18 cellular contexts compared by ENCODE assay signal in the genomic region with DNA sequence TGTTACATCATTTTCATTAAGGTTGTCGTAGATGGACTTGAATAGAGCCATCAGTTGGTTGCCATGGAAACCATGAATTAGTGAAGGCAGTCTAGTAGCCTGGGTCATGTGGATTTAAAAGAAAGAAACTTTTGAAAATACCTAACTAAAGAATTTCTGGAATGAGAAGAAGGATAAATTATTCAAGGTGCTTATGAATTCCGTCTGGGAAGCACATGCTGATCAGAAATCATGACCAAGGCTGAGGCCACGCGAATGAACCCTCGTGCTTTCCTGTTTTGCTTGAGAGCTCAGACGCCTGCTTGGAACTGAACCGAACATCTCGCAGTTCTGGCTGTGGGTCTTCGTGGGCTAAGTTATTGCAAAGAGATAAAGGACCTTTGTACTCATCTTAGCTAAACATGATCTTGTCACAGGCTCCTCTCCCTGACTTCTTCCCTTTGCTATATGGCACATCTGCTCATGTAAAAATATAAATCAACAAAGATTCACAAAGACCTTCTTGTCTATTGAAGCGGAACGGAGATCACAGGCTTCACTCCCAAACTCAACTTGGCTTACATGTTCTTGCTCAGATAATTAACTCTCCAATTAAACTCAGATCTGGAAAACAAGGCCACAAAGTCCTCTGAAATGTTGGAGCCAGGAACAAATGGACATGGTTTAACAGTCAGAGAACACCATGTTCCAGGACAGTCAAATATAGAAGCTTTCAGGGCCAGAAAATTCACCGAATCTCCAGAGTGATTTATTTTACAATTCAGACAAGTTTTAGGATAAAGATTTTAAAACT.
DNase-seq lines count a peak whose midpoint lies in the region; ATAC-seq and TF ChIP-seq lines count a peak whose summit lies in the region.
"Had no signal": no experiment of that assay in that cellular context is flagged by ENCODE, and none has a peak within 500 bp of the region (broad histone marks: within the 10 kb centered on the region; RNA-seq: fewer than 3 reads in every experiment).

No MANE protein-coding gene starts in this region.

- H3K9me3 ChIP-seq in Caco-2 (no peaks in the 10 kb centered on the region), body of pancreas (no peaks in the 10 kb centered on the region), psoas muscle (no peaks in the 10 kb centered on the region), OCI-LY7 (ENCODE audit: low read length) (no peaks in the 10 kb centered on the region), SK-N-SH (no peaks in the 10 kb centered on the region)

- DNase-seq in Caco-2 (no peak), body of pancreas (no peak), inferior parietal cortex (ENCODE audit: extremely low spot score) (peak; percentile 25), psoas muscle (no peak), NCI-H128 (lab: John Stamatoyannopoulos, UW; ENCODE audit: unreplicated experiment) (no peak), OCI-LY7 (ENCODE audit: low spot score) (no peak), SK-N-SH (no peak)
- DNase-seq: activated CD4-positive, CD25-positive, alpha-beta regulatory T cell treated with anti-CD3 and anti-CD28 coated beads, Interleukin-2, amount 50 U/mL, for 72 hours; activated naive CD4-positive, alpha-beta T cell treated with anti-CD3 and anti-CD28 coated beads, Interleukin-2, amount 50 U/mL, for 16 hours; AML-193; left cardiac atrium; MM.1S; naive B cell; NCI-H2081; NCI-H774; T-helper 2 cell had no signal

- BruUV-seq in Caco-2 (replicated peaks; lab: Mats Ljungman, UMichigan) (no TSS peak), OCI-LY7 (replicated peaks; lab: Mats Ljungman, UMichigan) (no TSS peak)

- no peaks in the 10 kb centered on the region for H3K9me2 ChIP-seq in OCI-LY7 (ENCODE audit: insufficient read depth, low read length)
- H3K9me2 ChIP-seq in SK-N-SH: no peaks in the 10 kb centered on the region

- POLR2A ChIA-PET in Caco-2 (lab: Charles Lee): no interaction called here
- POLR2A ChIA-PET in OCI-LY7 (lab: Charles Lee): interaction anchor here (0.9 kb wide), 1 partner anchor 15 kb away, joined by 3 read pairs; no protein-coding TSS in a partner anchor
- POLR2A ChIA-PET in SK-N-SH (lab: Yijun Ruan, JAX): no interaction called here

- H3K4me3 Mint-ChIP-seq in Caco-2 (ENCODE audit: unreplicated experiment): no peak overlapping the region
- H3K4me3 Mint-ChIP-seq: naive B cell had no signal

- CTCF ChIA-PET in Caco-2 (lab: Charles Lee) (no interaction called here), OCI-LY7 (lab: Charles Lee; ENCODE audit: unreplicated experiment) (no interaction called here), SK-N-SH (lab: Yijun Ruan, JAX) (no interaction called here)

- H3K4me1 ChIP-seq in Caco-2: peaks cover 32% of the 10 kb centered on the region
- peaks cover 55% of the 10 kb centered on the region for H3K4me1 ChIP-seq in body of pancreas
- peaks cover 20% of the 10 kb centered on the region for H3K4me1 ChIP-seq in psoas muscle
- no peaks in the 10 kb centered on the region for H3K4me1 ChIP-seq in OCI-LY7 (ENCODE audit: insufficient read depth, low read length, poor library complexity, severe bottlenecking)
- no peaks in the 10 kb centered on the region for H3K4me1 ChIP-seq in SK-N-SH (ENCODE audit: control insufficient read depth in 1 of 2, insufficient read depth in 2 of 2, low read depth in 1 of 2, low read length in 1 of 2)

- H3K36me3 Mint-ChIP-seq in Caco-2 (ENCODE audit: insufficient read depth, unreplicated experiment): peaks cover 7% of the 10 kb centered on the region
- H3K36me3 Mint-ChIP-seq: naive B cell had no signal

- intact Hi-C loops in Caco-2 (cut with micrococcal nuclease; ENCODE audit: unreplicated experiment) (no loop called here), body of pancreas (cut with DNase I) (no loop called here), psoas muscle (cut with DNase I) (loop anchor here in 1 of 2 donors (5.0 kb wide), 1 partner anchor 87 kb away; no protein-coding TSS in a partner anchor), OCI-LY7 (cut with micrococcal nuclease; ENCODE audit: unreplicated experiment) (no loop called here)

- no peak overlapping the region for H3K4me3 ChIP-seq in Caco-2 (ENCODE audit: low read depth, low read length)
- H3K4me3 ChIP-seq in body of pancreas: no peak overlapping the region
- H3K4me3 ChIP-seq in psoas muscle: no peak overlapping the region
- H3K4me3 ChIP-seq in OCI-LY7 (ENCODE audit: low read depth, low read length, poor library complexity, severe bottlenecking): no peak overlapping the region
- no peak overlapping the region for H3K4me3 ChIP-seq in SK-N-SH (ENCODE audit: low read depth in 2 of 2, low read length in 1 of 2)
- H3K4me3 ChIP-seq: cardiac muscle cell had no signal

- H3K9me3 Mint-ChIP-seq in Caco-2 (ENCODE audit: unreplicated experiment): no peaks in the 10 kb centered on the region
- H3K9me3 Mint-ChIP-seq: naive B cell had no signal

- H4K20me1 ChIP-seq in OCI-LY7 (ENCODE audit: insufficient read depth, low read length): no peaks in the 10 kb centered on the region
- no peaks in the 10 kb centered on the region for H4K20me1 ChIP-seq in SK-N-SH (ENCODE audit: insufficient read depth)

- H3K27me3 Mint-ChIP-seq in Caco-2 (ENCODE audit: insufficient read depth, unreplicated experiment): no peaks in the 10 kb centered on the region

- no peak overlapping the region for H3K4me2 ChIP-seq in OCI-LY7 (ENCODE audit: low read length)
- H3K4me2 ChIP-seq in SK-N-SH: no peak overlapping the region

- no peak for TF ChIP-seq POLR2A in body of pancreas (IDR thresholded peaks at IDR 0.05)

- 59 to 81% methylated on average over 12 of the region's 12 CpGs for WGBS in body of pancreas, 2 donors
- WGBS in psoas muscle, 3 donors: 40 to 72% (median 46%) methylated on average over 12 of the region's 12 CpGs
- 94% methylated on average over 12 of the region's 12 CpGs for WGBS in SK-N-SH (ENCODE audit: low lambda C conversion rate)

- H3K79me2 ChIP-seq in OCI-LY7 (ENCODE audit: insufficient read depth, low read depth, low read length): no peaks in the 10 kb centered on the region
- H3K79me2 ChIP-seq in SK-N-SH (ENCODE audit: insufficient read depth): no peaks in the 10 kb centered on the region

- H3K36me3 ChIP-seq in Caco-2 (ENCODE audit: control insufficient read depth, insufficient read depth, low read length) (no peaks in the 10 kb centered on the region; the same call in 1 of the 2 replicates), body of pancreas (replicated peaks in 1 of 2; ENCODE audit: insufficient read depth in 1 of 2, low read depth in 2 of 2) (no peaks in the 10 kb centered on the region), psoas muscle (ENCODE audit: insufficient read depth in 1 of 2, low read depth in 1 of 2) (no peaks in the 10 kb centered on the region), OCI-LY7 (ENCODE audit: insufficient read depth, low read length) (no peaks in the 10 kb centered on the region), SK-N-SH (replicated peaks in 1 of 2; ENCODE audit: control insufficient read depth in 1 of 2, insufficient read depth in 2 of 2, low read length in 1 of 2) (no peaks in the 10 kb centered on the region)
- H3K36me3 ChIP-seq: cardiac muscle cell had no signal

- ATAC-seq in body of pancreas (no peak), psoas muscle (peak in 1 of 4 donors; percentile 34), HG03342 (IDR thresholded peaks at IDR 0.05; ENCODE audit: unreplicated experiment) (no peak)
- ATAC-seq: left cardiac atrium had no signal

- no peak for TF ChIP-seq EP300 in SK-N-SH (IDR thresholded peaks at IDR 0.05; ENCODE audit: borderline replicate concordance in 1 of 2, low read depth in 1 of 2, low read length in 1 of 2)

- peak overlapping the region; percentile 24 to 52 (median 44) for H3K27ac ChIP-seq in body of pancreas
- peak overlapping the region; percentile 27 for H3K27ac ChIP-seq in psoas muscle
- H3K27ac ChIP-seq in OCI-LY7 (ENCODE audit: low read depth, low read length, poor library complexity, severe bottlenecking): no peak overlapping the region
- no peak overlapping the region for H3K27ac ChIP-seq in SK-N-SH (ENCODE audit: low read depth in 2 of 2, low read length in 1 of 2)
- H3K27ac ChIP-seq: cardiac muscle cell had no signal

- TF ChIP-seq RAD21 in SK-N-SH (IDR thresholded peaks at IDR 0.05; ENCODE audit: low read length): no peak

- TF ChIP-seq CTCF in Caco-2 (IDR thresholded peaks at IDR 0.05; ENCODE audit: insufficient read depth in 1 of 2, low read depth in 1 of 2, low read length in 1 of 2, severe bottlenecking in 1 of 2, unreplicated experiment in 1 of 2) (no peak), body of pancreas (IDR thresholded peaks at IDR 0.05) (no peak), psoas muscle (IDR thresholded peaks at IDR 0.05) (no peak), OCI-LY7 (conservative IDR thresholded peaks at IDR 0.05; ENCODE audit: low read length) (no peak), SK-N-SH (IDR thresholded peaks at IDR 0.05) (no peak)

- H3K27me3 ChIP-seq in Caco-2 (replicated peaks; ENCODE audit: control insufficient read depth, insufficient read depth, low read length): no peaks in the 10 kb centered on the region
- H3K27me3 ChIP-seq in body of pancreas: no peaks in the 10 kb centered on the region
- H3K27me3 ChIP-seq in psoas muscle (ENCODE audit: insufficient read depth in 3 of 3, low read length in 2 of 3): no peaks in the 10 kb centered on the region
- H3K27me3 ChIP-seq in SK-N-SH (ENCODE audit: insufficient read depth): no peaks in the 10 kb centered on the region
- H3K27me3 ChIP-seq: cardiac muscle cell had no signal

- H3K9ac ChIP-seq in SK-N-SH: no peak overlapping the region

- peaks cover 26% of the 10 kb centered on the region for H3K4me1 Mint-ChIP-seq in Caco-2 (ENCODE audit: low read depth, unreplicated experiment)
- H3K4me1 Mint-ChIP-seq: naive B cell had no signal

- H3K27ac Mint-ChIP-seq in Caco-2 (ENCODE audit: unreplicated experiment): peak overlapping the region; percentile 42

- no peaks in the 10 kb centered on the region for H3F3A ChIP-seq in SK-N-SH (replicated peaks; ENCODE audit: insufficient read depth)

- H2AFZ ChIP-seq in OCI-LY7 (ENCODE audit: low read length): no peak overlapping the region
- H2AFZ ChIP-seq in SK-N-SH (ENCODE audit: low read depth): no peak overlapping the region

TF ChIP-seq in SK-N-SH, 30 proteins besides CTCF, POLR2A, EP300 and RAD21 (continues in another document):
- no peak for TF ChIP-seq FOXJ3 (CRISPR knock-in tag; IDR thresholded peaks at IDR 0.05)
- TF ChIP-seq ZBTB33 (IDR thresholded peaks at IDR 0.05; ENCODE audit: borderline replicate concordance, low read depth): no peak

Comparison
In these comparisons a context has a peak if more than half of its experiments do, and no peak if none do; other contexts are left out.
1. H3K27ac ChIP-seq: peak in body of pancreas (4 of 4) and psoas muscle (single experiment); none in OCI-LY7 (single experiment) and SK-N-SH (0 of 2).